Comparison of ENCODE assay signal across 17 cellular contexts in genomic region chr21:35506352-35506751, GRCh38.
"Had no signal": no experiment of that assay in that cellular context is flagged by ENCODE, and none has a peak within 500 bp of the region (broad histone marks: within the 10 kb centered on the region; RNA-seq: fewer than 3 reads in every experiment).

No MANE protein-coding gene starts in this region.

- H3K27me3 Mint-ChIP-seq: stimulated activated naive CD8-positive, alpha-beta T cell treated with anti-CD3 and anti-CD28 coated beads, Interleukin-15, amount 100 ng/mL, for 72 hours had no signal

- H3K9ac ChIP-seq: parathyroid adenoma had no signal

- H3K9me3 ChIP-seq: left ventricle myocardium inferior, thoracic aorta had no signal

- H3K36me3 Mint-ChIP-seq: activated naive CD4-positive, alpha-beta T cell treated with anti-CD3 and anti-CD28 coated beads, Interleukin-2, amount 50 U/mL, for 72 hours; memory B cell had no signal

- H3K9me3 Mint-ChIP-seq: activated naive CD4-positive, alpha-beta T cell treated with anti-CD3 and anti-CD28 coated beads, Interleukin-2, amount 50 U/mL, for 72 hours; activated T-cell treated with anti-CD3 and anti-CD28 coated beads, Interleukin-2, amount 50 U/mL, for 24 hours; memory B cell; stimulated activated naive CD8-positive, alpha-beta T cell treated with anti-CD3 and anti-CD28 coated beads, Interleukin-15, amount 100 ng/mL, for 72 hours had no signal

- H2AFZ ChIP-seq: parathyroid adenoma had no signal

- H3K4me3 Mint-ChIP-seq: activated T-cell treated with anti-CD3 and anti-CD28 coated beads, Interleukin-2, amount 50 U/mL, for 24 hours; memory B cell; stimulated activated naive CD8-positive, alpha-beta T cell treated with anti-CD3 and anti-CD28 coated beads, Interleukin-15, amount 100 ng/mL, for 72 hours had no signal

- H3K36me3 ChIP-seq: left ventricle myocardium inferior, thoracic aorta had no signal

- H3K27ac Mint-ChIP-seq: activated naive CD4-positive, alpha-beta T cell treated with anti-CD3 and anti-CD28 coated beads, Interleukin-2, amount 50 U/mL, for 72 hours; activated T-cell treated with anti-CD3 and anti-CD28 coated beads, Interleukin-2, amount 50 U/mL, for 24 hours; memory B cell; stimulated activated naive CD8-positive, alpha-beta T cell treated with anti-CD3 and anti-CD28 coated beads, Interleukin-15, amount 100 ng/mL, for 72 hours had no signal

- H3K27ac ChIP-seq: left ventricle myocardium inferior, parathyroid adenoma, thoracic aorta had no signal

- ATAC-seq: activated naive CD4-positive, alpha-beta T cell treated with anti-CD3 and anti-CD28 coated beads, Interleukin-2, amount 50 U/mL, for 72 hours; stimulated activated naive CD8-positive, alpha-beta T cell treated with anti-CD3 and anti-CD28 coated beads, Interleukin-15, amount 100 ng/mL, for 72 hours had no signal

- H3K4me1 ChIP-seq: left ventricle myocardium inferior, parathyroid adenoma had no signal

- DNase-seq: activated CD4-positive, alpha-beta T cell treated with anti-CD3 and anti-CD28 coated beads, Interleukin-2, amount 50 U/mL, for 4 hours; activated CD4-positive, CD25-positive, alpha-beta regulatory T cell treated with anti-CD3 and anti-CD28 coated beads, Interleukin-2, amount 50 U/mL, for 72 hours; activated effector memory CD4-positive, alpha-beta T cell treated with anti-CD3 and anti-CD28 coated beads, Interleukin-2, amount 50 U/mL, for 16 hours; activated T-cell treated with anti-CD3 and anti-CD28 coated beads, Interleukin-2, amount 50 U/mL, for 24 hours; amniotic stem cell; islet precursor cell; left ventricle myocardium inferior; retina; stimulated activated CD4-positive, alpha-beta T cell treated with anti-CD3 and anti-CD28 coated beads, Interleukin-15, amount 100 ng/mL, for 24 hours; stimulated activated CD4-positive, alpha-beta T cell treated with anti-CD3 and anti-CD28 coated beads, Interleukin-4, amount 100 ng/mL, for 4 hours; stimulated activated naive CD8-positive, alpha-beta T cell treated with anti-CD3 and anti-CD28 coated beads, Interleukin-15, amount 100 ng/mL, for 72 hours; SW 1271 had no signal

- FAIRE-seq: bronchial epithelial cell had no signal

- H3K79me2 ChIP-seq: parathyroid adenoma had no signal

- H3K4me3 ChIP-seq: left ventricle myocardium inferior, thoracic aorta had no signal
